16 cellular contexts compared by ENCODE assay signal in the genomic region with DNA sequence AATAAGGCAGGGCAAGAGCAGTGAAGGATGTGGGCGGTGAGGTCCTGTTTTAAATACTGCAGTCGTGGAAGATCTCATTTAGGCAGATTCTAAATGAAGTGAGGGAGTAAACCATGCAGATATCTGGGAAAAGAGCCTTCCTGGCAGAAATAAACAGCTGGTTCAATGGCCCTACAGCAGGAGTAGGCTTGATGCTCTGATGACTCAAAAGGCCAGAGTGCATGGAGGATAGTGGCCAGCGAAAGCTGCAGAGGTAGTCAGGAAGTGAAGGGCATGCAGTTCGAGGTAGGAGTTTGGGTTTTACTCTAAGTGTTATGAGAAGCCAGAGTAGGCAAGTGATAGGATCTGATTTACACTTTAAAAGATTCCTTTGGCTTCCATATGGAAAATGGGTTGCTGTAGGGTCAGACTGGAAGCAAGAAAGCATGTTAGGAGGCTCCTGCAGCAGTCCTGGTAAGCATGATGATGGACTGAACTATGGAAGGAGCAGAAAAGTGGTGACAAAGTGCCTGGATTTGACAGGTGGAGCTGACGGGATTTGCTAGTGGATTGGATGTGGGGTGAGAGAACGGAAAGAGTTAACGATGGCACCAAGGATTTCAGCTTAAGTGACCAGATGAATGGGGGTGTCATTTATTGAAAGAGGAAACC.
DNase-seq lines count a peak whose midpoint lies in the region; ATAC-seq and TF ChIP-seq lines count a peak whose summit lies in the region.
"Had no signal": no experiment of that assay in that cellular context is flagged by ENCODE, and none has a peak within 500 bp of the region (broad histone marks: within the 10 kb centered on the region; RNA-seq: fewer than 3 reads in every experiment).

No MANE protein-coding gene starts in this region.

- peak overlapping the region; percentile 11 for H3K9ac ChIP-seq in skeletal muscle satellite cell (ENCODE audit: low read depth, low read length)

- no peaks in the 10 kb centered on the region for H3K9me3 ChIP-seq in skeletal muscle satellite cell (replicated peaks; ENCODE audit: low read length)

- H3K4me3 ChIP-seq in choroid plexus epithelial cell (ENCODE audit: low read depth, low read length) (no peak overlapping the region), skeletal muscle satellite cell (ENCODE audit: low read length) (no peak overlapping the region)
- H3K4me3 ChIP-seq: GM12878 had no signal

- H3K27me3 ChIP-seq in skeletal muscle satellite cell (ENCODE audit: control insufficient read depth, insufficient read depth, low read length), result no peaks in the 10 kb centered on the region

- H3K4me1 Mint-ChIP-seq in T-cell, result peaks cover 8 to 25% (median 20%) of the 10 kb centered on the region in 3 donors

- ATAC-seq in T-cell (replicated peaks in 1 of 4), result no peak
- ATAC-seq in HG02610 (IDR thresholded peaks at IDR 0.05; ENCODE audit: unreplicated experiment), result no peak
- ATAC-seq: GM12878 had no signal

- H3K4me3 Mint-ChIP-seq in T-cell, result no peak overlapping the region
- H3K4me3 Mint-ChIP-seq: CD4-positive, CD25-positive, alpha-beta regulatory T cell had no signal

- no peaks in the 10 kb centered on the region for H3K9me3 Mint-ChIP-seq in T-cell
- H3K9me3 Mint-ChIP-seq: CD4-positive, CD25-positive, alpha-beta regulatory T cell had no signal

- no peak overlapping the region for H3K27ac Mint-ChIP-seq in T-cell
- H3K27ac Mint-ChIP-seq: CD4-positive, CD25-positive, alpha-beta regulatory T cell had no signal

- DNase-seq in ELR (ENCODE audit: low read depth) (peak; percentile 22), choroid plexus epithelial cell (ENCODE audit: low read depth) (peak; percentile 9), T-cell (no peak), NCI-H774 (lab: John Stamatoyannopoulos, UW) (no peak)
- DNase-seq: GOT3, KG1, MM.1S, NCI-H1105, NCI-H1694 treated with DMSO at 0.1 percent for 48 hours, NCI-H446, SIG-M5 had no signal

- CTCF ChIA-PET in T-cell (lab: Charles Lee), result no interaction called here

- peaks cover 32% of the 10 kb centered on the region for H3K4me1 ChIP-seq in skeletal muscle satellite cell (ENCODE audit: control insufficient read depth, insufficient read depth, low read length)

- peaks cover 18% of the 10 kb centered on the region for H3K36me3 Mint-ChIP-seq in T-cell

- H3K4me2 ChIP-seq in skeletal muscle satellite cell (ENCODE audit: low read length), result peak overlapping the region; percentile 26

- no peaks in the 10 kb centered on the region for H3K27me3 Mint-ChIP-seq in T-cell
- H3K27me3 Mint-ChIP-seq: CD4-positive, CD25-positive, alpha-beta regulatory T cell had no signal

- POLR2A ChIA-PET in T-cell (lab: Charles Lee), result no interaction called here

- no peak for TF ChIP-seq CTCF in choroid plexus epithelial cell (conservative IDR thresholded peaks at IDR 0.05; ENCODE audit: low read depth, low read length)

- no peaks in the 10 kb centered on the region for H3K36me3 ChIP-seq in skeletal muscle satellite cell (ENCODE audit: insufficient read depth, low read length)

TF ChIP-seq in PFSK-1, 5 proteins besides CTCF, POLR2A, EP300 and RAD21:
- peak; percentile 53; the same call in 1 of the 2 replicates for TF ChIP-seq SIN3A (IDR thresholded peaks at IDR 0.05; ENCODE audit: borderline replicate concordance, insufficient read depth, low read length)
- TF ChIP-seq POLR2AphosphoS5 (IDR thresholded peaks at IDR 0.05; ENCODE audit: low read depth, low read length), result no peak
- no peak for TF ChIP-seq TAF1 (IDR thresholded peaks at IDR 0.05; ENCODE audit: borderline replicate concordance, insufficient read depth, low read length)
- TF ChIP-seq, protein P1, sequence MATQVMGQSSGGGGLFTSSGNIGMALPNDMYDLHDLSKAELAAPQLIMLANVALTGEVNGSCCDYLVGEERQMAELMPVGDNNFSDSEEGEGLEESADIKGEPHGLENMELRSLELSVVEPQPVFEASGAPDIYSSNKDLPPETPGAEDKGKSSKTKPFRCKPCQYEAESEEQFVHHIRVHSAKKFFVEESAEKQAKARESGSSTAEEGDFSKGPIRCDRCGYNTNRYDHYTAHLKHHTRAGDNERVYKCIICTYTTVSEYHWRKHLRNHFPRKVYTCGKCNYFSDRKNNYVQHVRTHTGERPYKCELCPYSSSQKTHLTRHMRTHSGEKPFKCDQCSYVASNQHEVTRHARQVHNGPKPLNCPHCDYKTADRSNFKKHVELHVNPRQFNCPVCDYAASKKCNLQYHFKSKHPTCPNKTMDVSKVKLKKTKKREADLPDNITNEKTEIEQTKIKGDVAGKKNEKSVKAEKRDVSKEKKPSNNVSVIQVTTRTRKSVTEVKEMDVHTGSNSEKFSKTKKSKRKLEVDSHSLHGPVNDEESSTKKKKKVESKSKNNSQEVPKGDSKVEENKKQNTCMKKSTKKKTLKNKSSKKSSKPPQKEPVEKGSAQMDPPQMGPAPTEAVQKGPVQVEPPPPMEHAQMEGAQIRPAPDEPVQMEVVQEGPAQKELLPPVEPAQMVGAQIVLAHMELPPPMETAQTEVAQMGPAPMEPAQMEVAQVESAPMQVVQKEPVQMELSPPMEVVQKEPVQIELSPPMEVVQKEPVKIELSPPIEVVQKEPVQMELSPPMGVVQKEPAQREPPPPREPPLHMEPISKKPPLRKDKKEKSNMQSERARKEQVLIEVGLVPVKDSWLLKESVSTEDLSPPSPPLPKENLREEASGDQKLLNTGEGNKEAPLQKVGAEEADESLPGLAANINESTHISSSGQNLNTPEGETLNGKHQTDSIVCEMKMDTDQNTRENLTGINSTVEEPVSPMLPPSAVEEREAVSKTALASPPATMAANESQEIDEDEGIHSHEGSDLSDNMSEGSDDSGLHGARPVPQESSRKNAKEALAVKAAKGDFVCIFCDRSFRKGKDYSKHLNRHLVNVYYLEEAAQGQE (IDR thresholded peaks at IDR 0.05; ENCODE audit: insufficient read depth in 1 of 2, low read depth in 2 of 2, low read length in 2 of 2), result no peak
- TF ChIP-seq FOXP2 (optimal IDR thresholded peaks at IDR 0.05; ENCODE audit: borderline replicate concordance, extremely low read depth, extremely low read length, insufficient read depth), result no peak

Comparison
In these comparisons a context has a peak if more than half of its experiments do, and no peak if none do; other contexts are left out.
1. DNase-seq: peak in ELR (single experiment) and choroid plexus epithelial cell (single experiment); none in T-cell (0 of 34) and NCI-H774 (single experiment).